1 cellular context compared by ENCODE assay signal in the genomic region with DNA sequence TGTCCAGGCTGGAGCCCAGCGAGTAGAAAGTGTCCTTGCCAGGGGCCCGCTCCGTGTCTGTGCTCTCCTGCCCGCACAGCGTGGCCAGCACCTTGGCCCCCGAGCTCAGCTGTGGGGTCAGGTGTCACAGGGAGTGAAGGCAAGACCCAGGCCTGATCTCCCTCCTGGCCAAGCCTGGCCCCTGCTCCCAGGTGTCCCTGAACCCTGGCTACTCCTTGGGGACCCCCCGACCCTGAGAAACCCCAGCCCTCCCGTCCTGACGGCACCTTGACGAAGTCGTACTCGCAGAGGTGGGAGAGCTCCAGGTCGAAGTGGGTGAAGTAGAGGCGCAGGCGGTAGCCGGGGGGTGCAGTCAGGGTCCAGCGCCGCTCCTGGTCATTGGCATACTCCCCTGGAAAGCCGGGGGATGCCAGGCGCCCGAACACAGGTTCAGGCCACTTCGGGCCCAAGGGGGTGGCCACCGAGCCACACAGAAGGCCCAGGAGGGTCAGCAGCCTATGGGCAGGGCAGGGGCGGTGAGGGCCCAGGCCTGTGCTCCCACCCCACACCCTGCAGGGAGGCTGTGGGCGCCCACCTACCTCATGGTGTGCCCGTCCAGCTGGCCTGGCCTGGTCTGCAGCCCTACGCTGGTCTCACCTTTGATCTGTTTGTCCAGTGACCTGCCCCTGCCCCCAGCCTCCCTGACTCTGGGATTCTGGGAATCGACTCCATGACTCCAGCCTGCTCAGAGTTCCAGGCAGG.
TF ChIP-seq lines count a peak whose summit lies in the region.

TSS of gene MASP2 (minus strand) at position 615 of the 741 bp plus-strand sequence. CDS start at position 583, 32 bp downstream.

TF ChIP-seq in HepG2, 621 proteins besides CTCF, POLR2A, EP300 and RAD21 (continued from another document and continues in another):
- TF ChIP-seq ZNF790 (CRISPR knock-in tag; IDR thresholded peaks at IDR 0.05; ENCODE audit: borderline replicate concordance) (peak; percentile 73; the same call in 1 of the 2 replicates), HDAC2 (CRISPR knock-in tag; IDR thresholded peaks at IDR 0.05) (no peak; the same call in 1 of the 2 replicates), ELF4 (CRISPR knock-in tag; IDR thresholded peaks at IDR 0.05; ENCODE audit: borderline replicate concordance) (no peak), HNRNPH1 (optimal IDR thresholded peaks at IDR 0.05; ENCODE audit: low read depth, low read length) (no peak), ZNF704 (CRISPR knock-in tag; IDR thresholded peaks at IDR 0.05; ENCODE audit: borderline replicate concordance) (no peak; the same call in 1 of the 2 replicates), CCAR2 (optimal IDR thresholded peaks at IDR 0.05; ENCODE audit: low read depth, low read length) (no peak), ZMYM3 (CRISPR knock-in tag; IDR thresholded peaks at IDR 0.05) (no peak), HNRNPL (IDR thresholded peaks at IDR 0.05; ENCODE audit: low read depth, low read length) (peak; percentile 88), CHD2 (IDR thresholded peaks at IDR 0.05; ENCODE audit: low read depth, low read length) (0 out of 2 replicates have a peak, but pooled peaks have one; percentile 18), MXD4 (CRISPR knock-in tag; IDR thresholded peaks at IDR 0.05) (0 out of 2 replicates have a peak, but pooled peaks have one; percentile 47), ZNF772 (CRISPR knock-in tag; IDR thresholded peaks at IDR 0.05) (no peak), ZNF879 (CRISPR knock-in tag; IDR thresholded peaks at IDR 0.05) (no peak), ZNF660 (CRISPR knock-in tag; IDR thresholded peaks at IDR 0.05; ENCODE audit: borderline replicate concordance, low read depth) (no peak), SATB2 (CRISPR knock-in tag; IDR thresholded peaks at IDR 0.05) (no peak), MLXIP (CRISPR knock-in tag; IDR thresholded peaks at IDR 0.05; ENCODE audit: borderline replicate concordance) (no peak), ZNF101 (CRISPR knock-in tag; IDR thresholded peaks at IDR 0.05; ENCODE audit: borderline replicate concordance, low read depth) (no peak), ZMAT5 (CRISPR knock-in tag; IDR thresholded peaks at IDR 0.05; ENCODE audit: borderline replicate concordance, low read depth) (no peak), ZNF619 (CRISPR knock-in tag; IDR thresholded peaks at IDR 0.05) (0 out of 2 replicates have a peak, but pooled peaks have one; percentile 26), BCL6 (CRISPR knock-in tag; IDR thresholded peaks at IDR 0.05) (no peak; the same call in 1 of the 2 replicates), MIER2 (CRISPR knock-in tag; IDR thresholded peaks at IDR 0.05) (0 out of 2 replicates have a peak, but pooled peaks have one; percentile 15), TGIF2 (CRISPR knock-in tag; IDR thresholded peaks at IDR 0.05) (no peak), ZNF749 (CRISPR knock-in tag; IDR thresholded peaks at IDR 0.05; ENCODE audit: borderline replicate concordance) (peak; percentile 34; the same call in 1 of the 2 replicates), ERF (CRISPR knock-in tag; IDR thresholded peaks at IDR 0.05) (peak; percentile 17; the same call in 1 of the 2 replicates), SCMH1 (CRISPR knock-in tag; IDR thresholded peaks at IDR 0.05; ENCODE audit: borderline replicate concordance) (no peak), ATF3 (CRISPR knock-in tag; IDR thresholded peaks at IDR 0.05) (no peak), THAP9 (CRISPR knock-in tag; IDR thresholded peaks at IDR 0.05; ENCODE audit: borderline replicate concordance) (no peak; the same call in 1 of the 2 replicates), KDM6A (CRISPR knock-in tag; IDR thresholded peaks at IDR 0.05; ENCODE audit: low read depth) (peak; percentile 50; the same call in 1 of the 2 replicates), GLI4 (CRISPR knock-in tag; IDR thresholded peaks at IDR 0.05; ENCODE audit: borderline replicate concordance) (peak; percentile 69; the same call in 1 of the 2 replicates), ZFP82 (CRISPR knock-in tag; IDR thresholded peaks at IDR 0.05; ENCODE audit: borderline replicate concordance) (no peak), ZNF543 (CRISPR knock-in tag; IDR thresholded peaks at IDR 0.05) (peak; percentile 64; the same call in 1 of the 2 replicates), DR1 (CRISPR knock-in tag; IDR thresholded peaks at IDR 0.05) (peak; percentile 70), ZNF607 (CRISPR knock-in tag; IDR thresholded peaks at IDR 0.05; ENCODE audit: borderline replicate concordance) (0 out of 2 replicates have a peak, but pooled peaks have one; percentile 23), HNF1B (CRISPR knock-in tag; IDR thresholded peaks at IDR 0.05) (peak; percentile 5; the same call in 1 of the 2 replicates), ZFX (CRISPR knock-in tag; IDR thresholded peaks at IDR 0.05; ENCODE audit: low read depth) (peak; percentile 89), CREB1 (IDR thresholded peaks at IDR 0.05) (no peak), CREB1 (CRISPR knock-in tag; IDR thresholded peaks at IDR 0.05) (no peak; the same call in 1 of the 2 replicates), NAIF1 (CRISPR knock-in tag; IDR thresholded peaks at IDR 0.05; ENCODE audit: borderline replicate concordance) (no peak), SRSF9 (IDR thresholded peaks at IDR 0.05; ENCODE audit: borderline replicate concordance, insufficient read depth, low read depth, low read length, poor library complexity, severe bottlenecking) (no peak), SMAD1 (CRISPR knock-in tag; IDR thresholded peaks at IDR 0.05; ENCODE audit: borderline replicate concordance, low read depth) (no peak), RFX1 (IDR thresholded peaks at IDR 0.05) (no peak), SMC3 (IDR thresholded peaks at IDR 0.05; ENCODE audit: low read length) (no peak)
- TF ChIP-seq, protein P1, sequence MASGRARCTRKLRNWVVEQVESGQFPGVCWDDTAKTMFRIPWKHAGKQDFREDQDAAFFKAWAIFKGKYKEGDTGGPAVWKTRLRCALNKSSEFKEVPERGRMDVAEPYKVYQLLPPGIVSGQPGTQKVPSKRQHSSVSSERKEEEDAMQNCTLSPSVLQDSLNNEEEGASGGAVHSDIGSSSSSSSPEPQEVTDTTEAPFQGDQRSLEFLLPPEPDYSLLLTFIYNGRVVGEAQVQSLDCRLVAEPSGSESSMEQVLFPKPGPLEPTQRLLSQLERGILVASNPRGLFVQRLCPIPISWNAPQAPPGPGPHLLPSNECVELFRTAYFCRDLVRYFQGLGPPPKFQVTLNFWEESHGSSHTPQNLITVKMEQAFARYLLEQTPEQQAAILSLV (CRISPR knock-in tag; IDR thresholded peaks at IDR 0.05; ENCODE audit: borderline replicate concordance), result peak; percentile 32; the same call in 1 of the 2 replicates
- TF ChIP-seq, protein P2, sequence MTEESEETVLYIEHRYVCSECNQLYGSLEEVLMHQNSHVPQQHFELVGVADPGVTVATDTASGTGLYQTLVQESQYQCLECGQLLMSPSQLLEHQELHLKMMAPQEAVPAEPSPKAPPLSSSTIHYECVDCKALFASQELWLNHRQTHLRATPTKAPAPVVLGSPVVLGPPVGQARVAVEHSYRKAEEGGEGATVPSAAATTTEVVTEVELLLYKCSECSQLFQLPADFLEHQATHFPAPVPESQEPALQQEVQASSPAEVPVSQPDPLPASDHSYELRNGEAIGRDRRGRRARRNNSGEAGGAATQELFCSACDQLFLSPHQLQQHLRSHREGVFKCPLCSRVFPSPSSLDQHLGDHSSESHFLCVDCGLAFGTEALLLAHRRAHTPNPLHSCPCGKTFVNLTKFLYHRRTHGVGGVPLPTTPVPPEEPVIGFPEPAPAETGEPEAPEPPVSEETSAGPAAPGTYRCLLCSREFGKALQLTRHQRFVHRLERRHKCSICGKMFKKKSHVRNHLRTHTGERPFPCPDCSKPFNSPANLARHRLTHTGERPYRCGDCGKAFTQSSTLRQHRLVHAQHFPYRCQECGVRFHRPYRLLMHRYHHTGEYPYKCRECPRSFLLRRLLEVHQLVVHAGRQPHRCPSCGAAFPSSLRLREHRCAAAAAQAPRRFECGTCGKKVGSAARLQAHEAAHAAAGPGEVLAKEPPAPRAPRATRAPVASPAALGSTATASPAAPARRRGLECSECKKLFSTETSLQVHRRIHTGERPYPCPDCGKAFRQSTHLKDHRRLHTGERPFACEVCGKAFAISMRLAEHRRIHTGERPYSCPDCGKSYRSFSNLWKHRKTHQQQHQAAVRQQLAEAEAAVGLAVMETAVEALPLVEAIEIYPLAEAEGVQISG (CRISPR knock-in tag; IDR thresholded peaks at IDR 0.05), result peak; percentile 48
- TF ChIP-seq, protein P3, sequence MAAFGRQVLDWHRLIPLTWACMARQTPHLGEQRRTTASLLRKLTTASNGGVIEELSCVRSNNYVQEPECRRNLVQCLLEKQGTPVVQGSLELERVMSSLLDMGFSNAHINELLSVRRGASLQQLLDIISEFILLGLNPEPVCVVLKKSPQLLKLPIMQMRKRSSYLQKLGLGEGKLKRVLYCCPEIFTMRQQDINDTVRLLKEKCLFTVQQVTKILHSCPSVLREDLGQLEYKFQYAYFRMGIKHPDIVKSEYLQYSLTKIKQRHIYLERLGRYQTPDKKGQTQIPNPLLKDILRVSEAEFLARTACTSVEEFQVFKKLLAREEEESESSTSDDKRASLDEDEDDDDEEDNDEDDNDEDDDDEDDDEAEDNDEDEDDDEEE (CRISPR knock-in tag; IDR thresholded peaks at IDR 0.05), result peak; percentile 78; the same call in 1 of the 2 replicates
- TF ChIP-seq, protein P4, sequence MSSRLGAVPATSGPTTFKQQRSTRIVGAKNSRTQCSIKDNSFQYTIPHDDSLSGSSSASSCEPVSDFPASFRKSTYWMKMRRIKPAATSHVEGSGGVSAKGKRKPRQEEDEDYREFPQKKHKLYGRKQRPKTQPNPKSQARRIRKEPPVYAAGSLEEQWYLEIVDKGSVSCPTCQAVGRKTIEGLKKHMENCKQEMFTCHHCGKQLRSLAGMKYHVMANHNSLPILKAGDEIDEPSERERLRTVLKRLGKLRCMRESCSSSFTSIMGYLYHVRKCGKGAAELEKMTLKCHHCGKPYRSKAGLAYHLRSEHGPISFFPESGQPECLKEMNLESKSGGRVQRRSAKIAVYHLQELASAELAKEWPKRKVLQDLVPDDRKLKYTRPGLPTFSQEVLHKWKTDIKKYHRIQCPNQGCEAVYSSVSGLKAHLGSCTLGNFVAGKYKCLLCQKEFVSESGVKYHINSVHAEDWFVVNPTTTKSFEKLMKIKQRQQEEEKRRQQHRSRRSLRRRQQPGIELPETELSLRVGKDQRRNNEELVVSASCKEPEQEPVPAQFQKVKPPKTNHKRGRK (CRISPR knock-in tag; IDR thresholded peaks at IDR 0.05), result no peak
